In genomic region chr1:155195201-155196102, GRCh38 we compare ENCODE assay signal across 8 cellular contexts. TPM values are rescaled to one million over a fixed set of nuclear protein-coding genes. Genes with fewer than 3 reads are reported as not detected.
A peak's percentile ranks its signal among the peaks of the same experiment; 100 is the strongest.
DNase-seq lines count a peak whose midpoint lies in the region; ATAC-seq and TF ChIP-seq lines count a peak whose summit lies in the region.

No MANE protein-coding gene starts in this region.

- no TSS peak for BruUV-seq in IMR-90 (replicated peaks; lab: Mats Ljungman, UMichigan)
- BruUV-seq in mammary epithelial cell (replicated peaks; lab: Mats Ljungman, UMichigan): TSS peak; percentile 25

- POLR2A ChIA-PET in IMR-90 (lab: Charles Lee; ENCODE audit: unreplicated experiment): interaction anchor here (0.6 to 1.0 kb wide), 2 partner anchors 14 to 525 kb away, joined by 4 to 6 read pairs; no protein-coding TSS in a partner anchor

- H3K18ac ChIP-seq in IMR-90 (ENCODE audit: low read depth, low read length): no peak overlapping the region

- no peaks in the 10 kb centered on the region for H3K9me3 ChIP-seq in IMR-90 (ENCODE audit: control insufficient read depth, insufficient read depth, low read length)
- H3K9me3 ChIP-seq in mammary epithelial cell (replicated peaks; ENCODE audit: insufficient read depth, low read length): no peaks in the 10 kb centered on the region
- no peaks in the 10 kb centered on the region for H3K9me3 ChIP-seq in mucosa of descending colon

- TF ChIP-seq CTCF in IMR-90 (conservative IDR thresholded peaks at IDR 0.05; ENCODE audit: low read depth, low read length) (no peak), mammary epithelial cell (conservative IDR thresholded peaks at IDR 0.05 in 1 of 2, IDR thresholded peaks at IDR 0.05 in 1 of 2; ENCODE audit: extremely low read depth in 1 of 2, insufficient read depth in 1 of 2, low read depth in 1 of 2, low read length in 2 of 2) (no peak), mucosa of descending colon (IDR thresholded peaks at IDR 0.05) (no peak)

- H3K9ac ChIP-seq in IMR-90 (ENCODE audit: low read depth, low read length) (peak overlapping the region; percentile 35), mammary epithelial cell (ENCODE audit: insufficient read depth, low read length) (no peak overlapping the region)

- peak overlapping the region; percentile 85 for H3K4me2 ChIP-seq in IMR-90 (ENCODE audit: low read depth, low read length)
- peak overlapping the region; percentile 95 for H3K4me2 ChIP-seq in mammary epithelial cell (ENCODE audit: insufficient read depth, low read depth, low read length)

- CTCF ChIA-PET in IMR-90 (lab: Yijun Ruan, JAX): interaction anchor here (0.8 to 2.1 kb wide), 2 partner anchors 18 to 32 kb away, joined by 4 to 5 read pairs; no protein-coding TSS in a partner anchor
- CTCF ChIA-PET in mammary epithelial cell (lab: Charles Lee; ENCODE audit: low non-redundant PET): no interaction called here

- peak overlapping the region; percentile 1; the same call in 1 of the 2 replicates for H4K91ac ChIP-seq in IMR-90 (ENCODE audit: insufficient read depth, low read depth, low read length)

- intact Hi-C loops in IMR-90 (cut with micrococcal nuclease) (no loop called here), mammary epithelial cell (cut with micrococcal nuclease) (no loop called here), mucosa of descending colon (cut with DNase I, micrococcal nuclease) (no loop called here)

- no peak overlapping the region for H2BK120ac ChIP-seq in IMR-90 (ENCODE audit: low read depth, low read length)

- peak overlapping the region in 1 of 2 experiments; percentile 26; a peak in 1 of 4 replicates for H4K8ac ChIP-seq in IMR-90 (ENCODE audit: low read depth in 2 of 2, low read length in 2 of 2)

- WGBS in IMR-90 (ENCODE audit: extremely low coverage in 2 of 2, insufficient read length in 1 of 2), 2 experiments: 7% methylated on average over 3 of the region's 27 CpGs; no CpG with 5 or more reads in 1 of the 2 experiments
- 76% methylated on average over 9 of the region's 27 CpGs for WGBS in mammary epithelial cell (ENCODE audit: low coverage, missing lambda C conversion rate)

- no peak overlapping the region for H4K5ac ChIP-seq in IMR-90 (ENCODE audit: low read depth, low read length)

- H3K27me3 ChIP-seq in IMR-90 (ENCODE audit: control insufficient read depth, insufficient read depth, low read length) (no peaks in the 10 kb centered on the region), mammary epithelial cell (ENCODE audit: insufficient read depth, low read length) (no peaks in the 10 kb centered on the region)

- H3K4me3 ChIP-seq in IMR-90 (ENCODE audit: insufficient read depth, low read depth, low read length) (peak overlapping the region; percentile 55), mammary epithelial cell (replicated peaks in 1 of 3; ENCODE audit: insufficient read depth in 1 of 3, low read depth in 2 of 3, low read length in 3 of 3) (peak overlapping the region; percentile 20 to 55 (median 45)), mucosa of descending colon (no peak overlapping the region)

- peak overlapping the region; percentile 1; the same call in 1 of the 2 replicates for H3K14ac ChIP-seq in IMR-90 (replicated peaks; ENCODE audit: low read depth, low read length)

- H3K27ac ChIP-seq in IMR-90 (ENCODE audit: insufficient read depth, low read length) (peak overlapping the region; percentile 28; the same call in 1 of the 2 replicates), mammary epithelial cell (ENCODE audit: insufficient read depth, low read depth, low read length) (no peak overlapping the region)

- H3K4ac ChIP-seq in IMR-90 (ENCODE audit: low read depth, low read length): no peak overlapping the region; the same call in 1 of the 2 replicates

- dilution Hi-C loops in IMR-90 (cut with HindIII; ENCODE audit: low sequenced_read_pairs, unreplicated experiment): no loop called here
- dilution Hi-C loops in mammary epithelial cell (cut with HindIII; ENCODE audit: low sequenced_read_pairs): no loop called here

- peak; percentile 32 for DNase-seq in AG08395 (ENCODE audit: low spot score)
- peak; percentile 11 for DNase-seq in IMR-90
- DNase-seq in mammary epithelial cell: peak; percentile 35
- DNase-seq in mucosa of descending colon: peak in 2 of 3 donors; percentile 33 to 65
- no peak for DNase-seq in inferior parietal cortex (ENCODE audit: extremely low spot score)
- DNase-seq in middle frontal gyrus (ENCODE audit: extremely low spot score, low spot score): no peak
- DNase-seq in LoVo (ENCODE audit: low spot score): no peak

- H3K36me3 ChIP-seq in IMR-90 (ENCODE audit: control insufficient read depth, insufficient read depth, low read length) (peaks cover 20% of the 10 kb centered on the region), mammary epithelial cell (ENCODE audit: insufficient read depth, low read length) (no peaks in the 10 kb centered on the region), mucosa of descending colon (ENCODE audit: low read depth) (no peaks in the 10 kb centered on the region)

- H3K4me1 ChIP-seq in IMR-90 (ENCODE audit: control insufficient read depth, insufficient read depth, low read length): peaks cover 17% of the 10 kb centered on the region
- H3K4me1 ChIP-seq in mammary epithelial cell (ENCODE audit: insufficient read depth, low read length): peaks cover 25% of the 10 kb centered on the region
- peaks cover 15% of the 10 kb centered on the region for H3K4me1 ChIP-seq in mucosa of descending colon (ENCODE audit: low read depth)

- in situ Hi-C loops in IMR-90 (cut with MboI; ENCODE audit: low sequenced_read_pairs): no loop called here
- in situ Hi-C loops in mammary epithelial cell (cut with MboI; ENCODE audit: low sequenced_read_pairs in 2 of 2): no loop called here

- H4K20me1 ChIP-seq in IMR-90 (ENCODE audit: insufficient read depth, low read length) (no peaks in the 10 kb centered on the region), mammary epithelial cell (ENCODE audit: insufficient read depth, low read length) (no peaks in the 10 kb centered on the region)

- H3K79me2 ChIP-seq in mammary epithelial cell (ENCODE audit: insufficient read depth, low read length): no peaks in the 10 kb centered on the region

- peaks cover 13 to 30% of the 10 kb centered on the region in 2 experiments; a peak in 3 of 4 replicates for H3K79me1 ChIP-seq in IMR-90 (ENCODE audit: low read depth in 1 of 2, low read length in 2 of 2)

- H2AK5ac ChIP-seq in IMR-90 (ENCODE audit: low read depth, low read length): 0 out of 2 replicates have a peak overlapping the region, but pooled peaks have one; percentile 17

- H2AK9ac ChIP-seq in IMR-90 (replicated peaks; ENCODE audit: low read depth, low read length, poor library complexity): peak overlapping the region; percentile 93

- H2AFZ ChIP-seq in IMR-90 (replicated peaks; ENCODE audit: low read length, poor library complexity) (peak overlapping the region; percentile 39), mammary epithelial cell (ENCODE audit: low read depth, low read length) (no peak overlapping the region)

- TF ChIP-seq RAD21 in IMR-90 (IDR thresholded peaks at IDR 0.05; ENCODE audit: low read length): no peak

- TF ChIP-seq POLR2A in IMR-90 (IDR thresholded peaks at IDR 0.05; ENCODE audit: low read depth, low read length): no peak

- peaks cover 19% of the 10 kb centered on the region for H3K9me1 ChIP-seq in IMR-90 (ENCODE audit: insufficient read depth, low read length)

- ATAC-seq in IMR-90 (ENCODE audit: low read depth) (peak; percentile 1; the same call in 1 of the 2 replicates), mucosa of descending colon (no peak), HG02885 (IDR thresholded peaks at IDR 0.05; ENCODE audit: poor library complexity, unreplicated experiment) (no peak)

- H2BK5ac ChIP-seq in IMR-90 (ENCODE audit: low read depth, low read length, poor library complexity, severe bottlenecking): no peak overlapping the region

- peak overlapping the region; percentile 77; the same call in 1 of the 2 replicates for H3K23ac ChIP-seq in IMR-90 (ENCODE audit: low read depth, low read length)

- no peak overlapping the region for H2BK15ac ChIP-seq in IMR-90 (ENCODE audit: low read depth, low read length)

- 0 out of 2 replicates have a peak overlapping the region, but pooled peaks have one; percentile 10 for H3K56ac ChIP-seq in IMR-90 (ENCODE audit: extremely low read depth, insufficient read depth, low read length)

- no peak overlapping the region for H2BK20ac ChIP-seq in IMR-90 (ENCODE audit: low read depth, low read length)

RNA-seq across cellular contexts. Expression of gene THBS3, which starts 12.2 kb away (rescaled TPM):
- total RNA-seq in IMR-90 (2012; rRNA removed) (13.1 and 15.1 TPM in 2 replicates), mammary epithelial cell (10 to 100 TPM; 14.8 to 28.0 TPM), mucosa of descending colon (10 to 100 TPM; 22.4 to 35.9 (median 33.9) TPM)
- polyA plus RNA-seq in IMR-90 (2012; rRNA removed) (28.3 and 30.4 TPM in 2 replicates), mammary epithelial cell (10.8 TPM)
- 10.9 and 18.2 TPM in 2 replicates for polyA plus RNA-seq in IMR-90 (2012; cell fraction: cytosol; rRNA removed)
- polyA plus RNA-seq in IMR-90 (2012; cell fraction: nucleus; rRNA removed; ENCODE audit: low replicate concordance): 178 and 204 TPM in 2 replicates
- polyA minus RNA-seq in mammary epithelial cell: 18.1 TPM

RNA-seq across cellular contexts. Expression of gene MTX1, which starts 13.0 kb away (rescaled TPM):
- total RNA-seq in IMR-90 (2012; rRNA removed) (51.4 and 67.2 TPM in 2 replicates), mammary epithelial cell (10 to 100 TPM; 34.2 to 49.3 TPM), mucosa of descending colon (10 to 100 TPM; 26.1 to 41.1 (median 35.6) TPM)
- polyA plus RNA-seq in IMR-90 (2012; rRNA removed) (73.7 and 73.9 TPM in 2 replicates), mammary epithelial cell (82.0 TPM)
- 58.0 and 97.7 TPM in 2 replicates for polyA plus RNA-seq in IMR-90 (2012; cell fraction: cytosol; rRNA removed)
- polyA plus RNA-seq in IMR-90 (2012; cell fraction: nucleus; rRNA removed; ENCODE audit: low replicate concordance): 36.9 and 80.4 TPM in 2 replicates
- 31.0 TPM for polyA minus RNA-seq in mammary epithelial cell

RNA-seq across cellular contexts. Expression of gene TRIM46, which starts 21.8 kb away (rescaled TPM):
- 2.3 and 2.5 TPM in 2 replicates for total RNA-seq in IMR-90 (2012; rRNA removed)
- polyA plus RNA-seq in IMR-90 (2012; rRNA removed): 6.2 and 6.9 TPM in 2 replicates
- 4.3 and 5.5 TPM in 2 replicates for polyA plus RNA-seq in IMR-90 (2012; cell fraction: cytosol; rRNA removed)
- 26.2 and 56.7 TPM in 2 replicates for polyA plus RNA-seq in IMR-90 (2012; cell fraction: nucleus; rRNA removed; ENCODE audit: low replicate concordance)
- 1 to 10 TPM; 5.0 to 5.2 TPM for total RNA-seq in mammary epithelial cell
- polyA plus RNA-seq in mammary epithelial cell: 2.0 TPM
- 0.67 TPM for polyA minus RNA-seq in mammary epithelial cell
- total RNA-seq in mucosa of descending colon: under 1 TPM; 0.26 to 0.76 (median 0.39) TPM

RNA-seq across cellular contexts. Expression of gene KRTCAP2, which starts 22.3 kb away (rescaled TPM):
- total RNA-seq in IMR-90 (2012; rRNA removed) (76.1 and 76.7 TPM in 2 replicates), mammary epithelial cell (100 to 1,000 TPM in 1 of 2 donors, 10 to 100 TPM in 1; 62.7 to 177 TPM), mucosa of descending colon (100 to 1,000 TPM; 162 to 190 (median 176) TPM)
- polyA plus RNA-seq in IMR-90 (2012; rRNA removed) (189 and 232 TPM in 2 replicates), mammary epithelial cell (188 TPM)
- 399 and 412 TPM in 2 replicates for polyA plus RNA-seq in IMR-90 (2012; cell fraction: cytosol; rRNA removed)
- polyA plus RNA-seq in IMR-90 (2012; cell fraction: nucleus; rRNA removed; ENCODE audit: low replicate concordance): 167 and 203 TPM in 2 replicates
- polyA minus RNA-seq in mammary epithelial cell: 164 TPM

RNA-seq across cellular contexts. Expression of gene DPM3, which starts 55.1 kb away (rescaled TPM):
- total RNA-seq in IMR-90 (2012; rRNA removed): 29.0 and 30.6 TPM in 2 replicates
- 129 and 138 TPM in 2 replicates for polyA plus RNA-seq in IMR-90 (2012; rRNA removed)
- 211 and 435 TPM in 2 replicates for polyA plus RNA-seq in IMR-90 (2012; cell fraction: cytosol; rRNA removed)
- polyA plus RNA-seq in IMR-90 (2012; cell fraction: nucleus; rRNA removed; ENCODE audit: low replicate concordance): 30.8 and 68.8 TPM in 2 replicates
- 10 to 100 TPM; 27.2 to 67.9 TPM for total RNA-seq in mammary epithelial cell
- polyA plus RNA-seq in mammary epithelial cell: 76.4 TPM
- polyA minus RNA-seq in mammary epithelial cell: 1.8 TPM
- 100 to 1,000 TPM in 1 of 3 donors, 10 to 100 TPM in 2; 76.3 to 106 (median 78.4) TPM for total RNA-seq in mucosa of descending colon

Comparison
In these comparisons a context has a peak if more than half of its experiments do, and no peak if none do; other contexts are left out.
1. DNase-seq: peak in AG08395 (single experiment), IMR-90 (single experiment), mammary epithelial cell (single experiment) and mucosa of descending colon (2 of 3); none in inferior parietal cortex (single experiment), middle frontal gyrus (single experiment) and LoVo (single experiment).